In genomic region chr10:4195214-4195613, GRCh38 we compare ENCODE assay signal across 1 cellular context.
TF ChIP-seq lines count a peak whose summit lies in the region.

No MANE protein-coding gene starts in this region.

TF ChIP-seq in IMR-90, 13 proteins besides CTCF, POLR2A, EP300 and RAD21 (continued from another document):
- TF ChIP-seq NFE2L2 (IDR thresholded peaks at IDR 0.05; ENCODE audit: low read depth, low read length) (no peak), FOS (IDR thresholded peaks at IDR 0.05; ENCODE audit: low read depth, low read length) (no peak)
- TF ChIP-seq, protein P1, sequence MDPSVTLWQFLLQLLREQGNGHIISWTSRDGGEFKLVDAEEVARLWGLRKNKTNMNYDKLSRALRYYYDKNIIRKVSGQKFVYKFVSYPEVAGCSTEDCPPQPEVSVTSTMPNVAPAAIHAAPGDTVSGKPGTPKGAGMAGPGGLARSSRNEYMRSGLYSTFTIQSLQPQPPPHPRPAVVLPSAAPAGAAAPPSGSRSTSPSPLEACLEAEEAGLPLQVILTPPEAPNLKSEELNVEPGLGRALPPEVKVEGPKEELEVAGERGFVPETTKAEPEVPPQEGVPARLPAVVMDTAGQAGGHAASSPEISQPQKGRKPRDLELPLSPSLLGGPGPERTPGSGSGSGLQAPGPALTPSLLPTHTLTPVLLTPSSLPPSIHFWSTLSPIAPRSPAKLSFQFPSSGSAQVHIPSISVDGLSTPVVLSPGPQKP (IDR thresholded peaks at IDR 0.05; ENCODE audit: borderline replicate concordance, low read depth, low read length): no peak
